23 cellular contexts compared by ENCODE assay signal in genomic region chr21:44779417-44780139, GRCh38. TPM values are rescaled to one million over a fixed set of nuclear protein-coding genes. Genes with fewer than 3 reads are reported as not detected.
A peak's percentile ranks its signal among the peaks of the same experiment; 100 is the strongest.
DNase-seq lines count a peak whose midpoint lies in the region; ATAC-seq and TF ChIP-seq lines count a peak whose summit lies in the region.
"Had no signal": no experiment of that assay in that cellular context is flagged by ENCODE, and none has a peak within 500 bp of the region (broad histone marks: within the 10 kb centered on the region; RNA-seq: fewer than 3 reads in every experiment).

No MANE protein-coding gene starts in this region.

- no peak for TF ChIP-seq CTCF in left ventricle myocardium inferior (IDR thresholded peaks at IDR 0.05; ENCODE audit: borderline replicate concordance)
- TF ChIP-seq CTCF in mucosa of descending colon (IDR thresholded peaks at IDR 0.05) = no peak
- TF ChIP-seq CTCF in osteocyte (IDR thresholded peaks at IDR 0.05) = no peak

- peaks cover 3% of the 10 kb centered on the region for H3K9me3 Mint-ChIP-seq in osteocyte (ENCODE audit: unreplicated experiment)
- H3K9me3 Mint-ChIP-seq: CD14-positive monocyte had no signal

- H3K36me3 ChIP-seq in left ventricle myocardium inferior (peaks cover 43% of the 10 kb centered on the region), mucosa of descending colon (ENCODE audit: low read depth) (no peaks in the 10 kb centered on the region)
- H3K36me3 ChIP-seq: uterus had no signal

- no peaks in the 10 kb centered on the region for H3K27me3 Mint-ChIP-seq in osteocyte (ENCODE audit: unreplicated experiment)

- H3K27ac Mint-ChIP-seq in osteocyte (ENCODE audit: unreplicated experiment) = no peak overlapping the region

- peaks cover 14% of the 10 kb centered on the region for H3K4me1 Mint-ChIP-seq in osteocyte (ENCODE audit: unreplicated experiment)
- H3K4me1 Mint-ChIP-seq: CD14-positive monocyte had no signal

- no peaks in the 10 kb centered on the region for H3K9me3 ChIP-seq in right cardiac atrium (ENCODE audit: control insufficient read depth, low read length)
- no peaks in the 10 kb centered on the region for H3K9me3 ChIP-seq in left ventricle myocardium inferior (replicated peaks)
- H3K9me3 ChIP-seq in mucosa of descending colon = no peaks in the 10 kb centered on the region
- H3K9me3 ChIP-seq: ascending aorta, right lobe of liver, uterus had no signal

- no peaks in the 10 kb centered on the region for H3K27me3 ChIP-seq in right cardiac atrium (ENCODE audit: control insufficient read depth, insufficient read depth)
- no peaks in the 10 kb centered on the region for H3K27me3 ChIP-seq in left ventricle myocardium inferior (ENCODE audit: low read depth)
- H3K27me3 ChIP-seq: ascending aorta, right lobe of liver, uterus had no signal

- H3K27ac ChIP-seq in right cardiac atrium (ENCODE audit: low read length) (no peak overlapping the region), left ventricle myocardium inferior (replicated peaks) (no peak overlapping the region)
- H3K27ac ChIP-seq: ascending aorta, KMS-11, right lobe of liver, uterus had no signal

- H3K4me3 ChIP-seq in right cardiac atrium (ENCODE audit: low read length) (no peak overlapping the region), left ventricle myocardium inferior (no peak overlapping the region), mucosa of descending colon (no peak overlapping the region)
- H3K4me3 ChIP-seq: ascending aorta, right lobe of liver, uterus had no signal

- H3K4me3 Mint-ChIP-seq in osteocyte (ENCODE audit: unreplicated experiment) = no peak overlapping the region
- H3K4me3 Mint-ChIP-seq: CD14-positive monocyte had no signal

- WGBS in right cardiac atrium = 85% methylated on average over 17 of the region's 17 CpGs

- DNase-seq in right cardiac atrium (no peak), left ventricle myocardium inferior (no peak), amniotic epithelial cell (ENCODE audit: low read depth) (peak; percentile 16), mucosa of descending colon (no peak), osteocyte (ENCODE audit: extremely low spot score, unreplicated experiment) (no peak), midbrain (lab: John Stamatoyannopoulos, UW) (no peak)
- DNase-seq: activated CD4-positive, alpha-beta T cell treated with anti-CD3 and anti-CD28 coated beads for 1 hour; activated naive CD4-positive, alpha-beta T cell treated with anti-CD3 and anti-CD28 coated beads, Interleukin-2, amount 50 U/mL, for 16 hours; activated T-cell treated with anti-CD3 and anti-CD28 coated beads, Interleukin-2, amount 50 U/mL, for 48 hours; DMS 273 treated with DMSO at 0.1 percent for 48 hours; effector CD8-positive, alpha-beta T cell; GDM1; NCI-H2029 treated with DMSO at 0.1 percent for 48 hours; NCI-H446 treated with DMSO at 0.1 percent for 48 hours; occipital lobe; right lobe of liver; stimulated activated CD4-positive, alpha-beta T cell treated with anti-CD3 and anti-CD28 coated beads, Interleukin-15, amount 100 ng/mL, for 24 hours; uterus had no signal

- peaks cover 4% of the 10 kb centered on the region for H3K4me1 ChIP-seq in right cardiac atrium (ENCODE audit: control insufficient read depth, insufficient read depth, low read length)
- H3K4me1 ChIP-seq in left ventricle myocardium inferior = peaks cover 25% of the 10 kb centered on the region
- no peaks in the 10 kb centered on the region for H3K4me1 ChIP-seq in mucosa of descending colon (ENCODE audit: low read depth)
- H3K4me1 ChIP-seq: ascending aorta had no signal

- intact Hi-C loops in right cardiac atrium (cut with DNase I) = no loop called here
- intact Hi-C loops in left ventricle myocardium inferior (cut with micrococcal nuclease) = no loop called here
- intact Hi-C loops in mucosa of descending colon (cut with DNase I, micrococcal nuclease) = no loop called here

- ATAC-seq in right cardiac atrium (peak; percentile 36 to 59), mucosa of descending colon (peak; percentile 18), HG03442 (IDR thresholded peaks at IDR 0.05; ENCODE audit: unreplicated experiment) (no peak), GM21619 (IDR thresholded peaks at IDR 0.05; ENCODE audit: unreplicated experiment) (no peak)

- peaks cover 43% of the 10 kb centered on the region for H3K36me3 Mint-ChIP-seq in osteocyte (ENCODE audit: unreplicated experiment)

RNA-seq across cellular contexts. Expression of gene UBE2G2, which starts 22.0 kb away (rescaled TPM):
- total RNA-seq in right cardiac atrium (10 to 100 TPM; 57.0 to 69.8 (median 64.7) TPM), left ventricle myocardium inferior (78.2 TPM), mucosa of descending colon (10 to 100 TPM; 64.2 to 85.4 (median 66.8) TPM), osteocyte (74.7 and 78.7 TPM in 2 replicates)
- polyA plus RNA-seq in right cardiac atrium = 39.6 TPM

RNA-seq across cellular contexts. Expression of gene SUMO3, which starts 38.3 kb away (rescaled TPM):
- 10 to 100 TPM; 74.4 to 87.8 (median 84.1) TPM for total RNA-seq in right cardiac atrium
- 53.3 TPM for polyA plus RNA-seq in right cardiac atrium
- 75.5 TPM for total RNA-seq in left ventricle myocardium inferior
- total RNA-seq in mucosa of descending colon = 10 to 100 TPM; 68.9 to 76.9 (median 69.4) TPM
- total RNA-seq in osteocyte = 69.6 and 74.9 TPM in 2 replicates

Comparison
In these comparisons a context has a peak if more than half of its experiments do, and no peak if none do; other contexts are left out.
1. ATAC-seq: peak in right cardiac atrium (2 of 2) and mucosa of descending colon (single experiment); none in HG03442 (single experiment) and GM21619 (single experiment).